9 cellular contexts compared by ENCODE assay signal in genomic region chrX:125132274-125132673, GRCh38.
DNase-seq lines count a peak whose midpoint lies in the region; ATAC-seq and TF ChIP-seq lines count a peak whose summit lies in the region.
"Had no signal": no experiment of that assay in that cellular context is flagged by ENCODE, and none has a peak within 500 bp of the region (broad histone marks: within the 10 kb centered on the region; RNA-seq: fewer than 3 reads in every experiment).

No MANE protein-coding gene starts in this region.

- TF ChIP-seq CTCF in Caco-2 (IDR thresholded peaks at IDR 0.05; ENCODE audit: insufficient read depth in 1 of 2, low read depth in 1 of 2, low read length in 1 of 2, severe bottlenecking in 1 of 2, unreplicated experiment in 1 of 2) (peak; percentile 3 to 17), hepatocyte (IDR thresholded peaks at IDR 0.05; ENCODE audit: poor library complexity) (peak; percentile 41)

- WGBS in hepatocyte (ENCODE audit: low lambda C conversion rate, missing lambda C conversion rate) = 42% methylated on average over 2 of the region's 2 CpGs

- intact Hi-C loops in Caco-2 (cut with micrococcal nuclease; ENCODE audit: unreplicated experiment) = loop anchor here (5.0 kb wide), 2 partner anchors 175 to 745 kb away; no protein-coding TSS in a partner anchor

- no peak overlapping the region for H3K4me2 ChIP-seq in hepatocyte

- no peaks in the 10 kb centered on the region for H3K9me2 ChIP-seq in hepatocyte (replicated peaks; ENCODE audit: insufficient read depth)

- no peak overlapping the region for H3K27ac Mint-ChIP-seq in Caco-2 (ENCODE audit: unreplicated experiment)
- no peak overlapping the region for H3K27ac Mint-ChIP-seq in activated T-cell treated with anti-CD3 and anti-CD28 coated beads, Interleukin-2, amount 50 U/mL, for 24 hours

- H3K27me3 Mint-ChIP-seq in Caco-2 (ENCODE audit: insufficient read depth, unreplicated experiment) = no peaks in the 10 kb centered on the region
- peaks cover 8% of the 10 kb centered on the region for H3K27me3 Mint-ChIP-seq in activated T-cell treated with anti-CD3 and anti-CD28 coated beads, Interleukin-2, amount 50 U/mL, for 24 hours

- CTCF ChIA-PET in Caco-2 (lab: Charles Lee) = no interaction called here

- no peaks in the 10 kb centered on the region for H3K36me3 Mint-ChIP-seq in Caco-2 (ENCODE audit: insufficient read depth, unreplicated experiment)
- no peaks in the 10 kb centered on the region for H3K36me3 Mint-ChIP-seq in activated T-cell treated with anti-CD3 and anti-CD28 coated beads, Interleukin-2, amount 50 U/mL, for 24 hours (ENCODE audit: low read depth)

- H3K4me1 ChIP-seq in Caco-2 (no peaks in the 10 kb centered on the region), hepatocyte (ENCODE audit: insufficient read depth) (no peaks in the 10 kb centered on the region)

- H3K4me3 ChIP-seq in Caco-2 (ENCODE audit: low read depth, low read length) (no peak overlapping the region), hepatocyte (no peak overlapping the region)

- DNase-seq in Caco-2 = no peak
- peak; percentile 1 for DNase-seq in NOMO-1 treated with dmso at 0.1 percent for 144 hours (lab: John Stamatoyannopoulos, UW; ENCODE audit: unreplicated experiment)
- peak; percentile 11 for DNase-seq in hepatocyte (ENCODE audit: low spot score)
- no peak for DNase-seq in activated T-cell treated with anti-CD3 and anti-CD28 coated beads, Interleukin-2, amount 50 U/mL, for 24 hours
- DNase-seq in SK-N-DZ (ENCODE audit: low spot score) = no peak
- no peak for DNase-seq in HK-2 (ENCODE audit: unreplicated experiment)
- DNase-seq: activated CD4-positive, CD25-positive, alpha-beta regulatory T cell had no signal

- BruUV-seq in Caco-2 (replicated peaks; lab: Mats Ljungman, UMichigan) = no TSS peak

- no peak overlapping the region for H3K4me3 Mint-ChIP-seq in Caco-2 (ENCODE audit: unreplicated experiment)
- H3K4me3 Mint-ChIP-seq in activated T-cell treated with anti-CD3 and anti-CD28 coated beads, Interleukin-2, amount 50 U/mL, for 24 hours = no peak overlapping the region

- H3K9me3 ChIP-seq in Caco-2 (no peaks in the 10 kb centered on the region), hepatocyte (ENCODE audit: low read depth) (no peaks in the 10 kb centered on the region)

- no peak overlapping the region for H3K27ac ChIP-seq in hepatocyte

- H3K9me3 Mint-ChIP-seq in Caco-2 (ENCODE audit: unreplicated experiment) = no peaks in the 10 kb centered on the region
- H3K9me3 Mint-ChIP-seq in activated T-cell treated with anti-CD3 and anti-CD28 coated beads, Interleukin-2, amount 50 U/mL, for 24 hours = peaks cover 3% of the 10 kb centered on the region

- H2AFZ ChIP-seq in hepatocyte = no peak overlapping the region

- H3K79me2 ChIP-seq in hepatocyte = no peaks in the 10 kb centered on the region

- peak; percentile 60 for ATAC-seq in GM21526 (IDR thresholded peaks at IDR 0.05; ENCODE audit: low FRiP score, unreplicated experiment)
- ATAC-seq in HG03135 (IDR thresholded peaks at IDR 0.05; ENCODE audit: unreplicated experiment) = no peak

- POLR2A ChIA-PET in Caco-2 (lab: Charles Lee) = no interaction called here

- no peaks in the 10 kb centered on the region for H4K20me1 ChIP-seq in hepatocyte (ENCODE audit: insufficient read depth, poor library complexity, severe bottlenecking)

- H3K4me1 Mint-ChIP-seq in Caco-2 (ENCODE audit: low read depth, unreplicated experiment) = no peaks in the 10 kb centered on the region
- H3K4me1 Mint-ChIP-seq in activated T-cell treated with anti-CD3 and anti-CD28 coated beads, Interleukin-2, amount 50 U/mL, for 24 hours (ENCODE audit: low read depth) = no peaks in the 10 kb centered on the region

- H3K36me3 ChIP-seq in Caco-2 (ENCODE audit: control insufficient read depth, insufficient read depth, low read length) (no peaks in the 10 kb centered on the region), hepatocyte (replicated peaks; ENCODE audit: insufficient read depth, low read depth) (no peaks in the 10 kb centered on the region)

- H3K27me3 ChIP-seq in Caco-2 (replicated peaks; ENCODE audit: control insufficient read depth, insufficient read depth, low read length) (no peaks in the 10 kb centered on the region), hepatocyte (no peaks in the 10 kb centered on the region)

Comparison
In these comparisons a context has a peak if more than half of its experiments do, and no peak if none do; other contexts are left out.
1. DNase-seq: peak in NOMO-1 treated with dmso at 0.1 percent for 144 hours (single experiment) and hepatocyte (single experiment); none in Caco-2 (0 of 2), activated T-cell treated with anti-CD3 and anti-CD28 coated beads, Interleukin-2, amount 50 U/mL, for 24 hours (single experiment), SK-N-DZ (single experiment) and HK-2 (single experiment).